ENCODE assay signal across 8 cellular contexts in the genomic region with DNA sequence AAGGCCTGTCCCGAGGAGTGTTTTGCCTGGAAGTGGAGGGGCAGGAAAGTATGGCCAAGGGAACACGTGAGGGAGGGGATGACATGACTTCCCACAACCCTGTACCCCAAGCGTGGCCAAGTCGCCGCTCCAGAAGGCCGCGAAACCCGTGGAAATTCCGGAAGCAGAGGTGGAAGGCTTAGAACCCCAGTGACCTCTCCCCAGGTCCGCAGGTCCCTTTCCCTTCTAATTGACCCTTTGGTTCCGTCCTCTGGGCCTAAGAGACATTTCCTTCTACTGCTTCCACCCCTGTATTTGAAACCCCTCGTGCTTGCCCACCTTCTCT. TPM values are rescaled to one million over a fixed set of nuclear protein-coding genes. Genes with fewer than 3 reads are reported as not detected.
A peak's percentile ranks its signal among the peaks of the same experiment; 100 is the strongest.
DNase-seq lines count a peak whose midpoint lies in the region; ATAC-seq, FAIRE-seq and TF ChIP-seq lines count a peak whose summit lies in the region.

No MANE protein-coding gene starts in this region.

- FAIRE-seq in pancreas (lab: Jason Lieb, UNC) = no peak

- POLR2A ChIA-PET in CD8-positive, alpha-beta memory T cell (lab: Charles Lee) = interaction anchor here (1.0 to 2.2 kb wide), 2 partner anchors 11 to 56 kb away, joined by 3 to 11 read pairs; a partner anchor contains a TSS
- POLR2A ChIA-PET in RWPE1 (lab: Yijun Ruan, JAX; ENCODE audit: low non-redundant PET) = interaction anchor here (1.0 kb wide), 1 partner anchor 141 kb away, joined by 6 read pairs; a partner anchor contains a TSS

- H3K9me3 Mint-ChIP-seq in CD8-positive, alpha-beta memory T cell = peaks cover 0 to 6% (median 3%) of the 10 kb centered on the region in 5 donors

- peaks cover 0 to 5% (median 4%) of the 10 kb centered on the region in 3 donors for H3K36me3 Mint-ChIP-seq in CD8-positive, alpha-beta memory T cell

- H3K9me3 ChIP-seq in CD8-positive, alpha-beta memory T cell (ENCODE audit: low read length) = no peaks in the 10 kb centered on the region
- H3K9me3 ChIP-seq in pancreas = no peaks in the 10 kb centered on the region

- H3K4me1 Mint-ChIP-seq in CD8-positive, alpha-beta memory T cell = peaks cover 0 to 17% (median 8%) of the 10 kb centered on the region in 3 donors

- peak overlapping the region; percentile 78 for H3K4me3 ChIP-seq in CD8-positive, alpha-beta memory T cell (ENCODE audit: low read length)
- H3K4me3 ChIP-seq in epithelial cell of proximal tubule (ENCODE audit: low read depth, low read length) = peak overlapping the region; percentile 86
- H3K4me3 ChIP-seq in pancreas = peak overlapping the region in 3 of 4 donors; percentile 83 to 100 (median 96)

- no peak for TF ChIP-seq CTCF in RWPE1 (conservative IDR thresholded peaks at IDR 0.05; ENCODE audit: low read depth)
- TF ChIP-seq CTCF in epithelial cell of proximal tubule (conservative IDR thresholded peaks at IDR 0.05; ENCODE audit: low read depth, low read length) = no peak
- TF ChIP-seq CTCF in pancreas (IDR thresholded peaks at IDR 0.05) = no peak

- intact Hi-C loops in pancreas (cut with DNase I) = no loop called here

- no peak for DNase-seq in CD8-positive, alpha-beta memory T cell
- DNase-seq in RWPE1 (ENCODE audit: low spot score) = no peak
- DNase-seq in epithelial cell of proximal tubule (ENCODE audit: low read depth) = no peak
- no peak for DNase-seq in pancreas
- DNase-seq in retina = no peak

- H3K36me3 ChIP-seq in CD8-positive, alpha-beta memory T cell (ENCODE audit: insufficient read depth, low read length) = no peaks in the 10 kb centered on the region
- H3K36me3 ChIP-seq in pancreas = no peaks in the 10 kb centered on the region

- WGBS in pancreas, 2 donors = 66 to 74% methylated on average over 12 of the region's 12 CpGs

- ATAC-seq in pancreas (no peak), HG03439 (IDR thresholded peaks at IDR 0.05; ENCODE audit: unreplicated experiment) (no peak), HG03460 (IDR thresholded peaks at IDR 0.05; ENCODE audit: unreplicated experiment) (no peak), GM21529 (IDR thresholded peaks at IDR 0.05; ENCODE audit: unreplicated experiment) (no peak)

- H3K4me1 ChIP-seq in CD8-positive, alpha-beta memory T cell (ENCODE audit: insufficient read depth, low read length) = peaks cover 37% of the 10 kb centered on the region
- H3K4me1 ChIP-seq in pancreas = peaks cover 14 to 31% (median 19%) of the 10 kb centered on the region in 3 donors

- CTCF ChIA-PET in CD8-positive, alpha-beta memory T cell (lab: Charles Lee) = interaction anchor here (1.0 to 2.0 kb wide), 3 partner anchors 27 to 67 kb away, joined by 3 to 8 read pairs (median 4); a partner anchor contains a TSS
- CTCF ChIA-PET in RWPE1 (lab: Yijun Ruan, JAX) = interaction anchor here (0.6 to 0.7 kb wide), 2 partner anchors 770 to 944 kb away, joined by 3 to 11 read pairs; no protein-coding TSS in a partner anchor

- H3K27me3 Mint-ChIP-seq in CD8-positive, alpha-beta memory T cell = peaks cover 3 to 6% of the 10 kb centered on the region in 2 donors

- peak overlapping the region; percentile 30 to 91 (median 82) for H3K27ac Mint-ChIP-seq in CD8-positive, alpha-beta memory T cell

- H3K27ac ChIP-seq in CD8-positive, alpha-beta memory T cell (ENCODE audit: low read depth, low read length) = peak overlapping the region; percentile 88
- H3K27ac ChIP-seq in RWPE1 (peak overlapping the region; percentile 94), pancreas (peak overlapping the region; percentile 72 to 92 (median 85))

- no peaks in the 10 kb centered on the region for H3K27me3 ChIP-seq in CD8-positive, alpha-beta memory T cell (ENCODE audit: insufficient read depth, low read length, poor library complexity, severe bottlenecking)
- no peaks in the 10 kb centered on the region for H3K27me3 ChIP-seq in pancreas

- peak overlapping the region in 5 of 7 donors; percentile 69 to 89 (median 81) for H3K4me3 Mint-ChIP-seq in CD8-positive, alpha-beta memory T cell

RNA-seq across cellular contexts. Expression of a gene that starts 0.5 kb away (rescaled TPM):
- total RNA-seq in CD8-positive, alpha-beta memory T cell = 10 to 100 TPM; 55.5 to 57.7 TPM
- 47.4 TPM for polyA plus RNA-seq in CD8-positive, alpha-beta memory T cell
- total RNA-seq in epithelial cell of proximal tubule (47.6 and 62.1 TPM in 2 replicates), pancreas (10 to 100 TPM; 11.4 to 24.4 (median 15.6) TPM)
- 10 to 100 TPM in 1 of 2 donors, 1 to 10 TPM in 1; 5.1 to 16.1 TPM for polyA plus RNA-seq in pancreas

RNA-seq across cellular contexts. Expression of a gene that starts 39.8 kb away (rescaled TPM):
- total RNA-seq in CD8-positive, alpha-beta memory T cell = under 1 TPM; 0.55 to 0.78 TPM
- polyA plus RNA-seq in CD8-positive, alpha-beta memory T cell = 0.26 TPM
- 0.81 and 2.0 TPM in 2 replicates for total RNA-seq in epithelial cell of proximal tubule
- 1 to 10 TPM in 3 of 6 donors, under 1 TPM in 3; 0.19 to 6.0 (median 0.99) TPM for total RNA-seq in pancreas
- polyA plus RNA-seq in pancreas = 1 to 10 TPM in 1 of 2 donors, under 1 TPM in 1; 0.87 to 2.2 TPM

RNA-seq across cellular contexts. Expression of a gene that starts 56.2 kb away (rescaled TPM):
- total RNA-seq in CD8-positive, alpha-beta memory T cell = 10 to 100 TPM; 34.2 to 36.6 TPM
- polyA plus RNA-seq in CD8-positive, alpha-beta memory T cell = 58.1 TPM
- 19.2 and 20.2 TPM in 2 replicates for total RNA-seq in epithelial cell of proximal tubule
- 10 to 100 TPM in 3 of 6 donors, 1 to 10 TPM in 3; 6.4 to 12.0 (median 10.2) TPM for total RNA-seq in pancreas
- polyA plus RNA-seq in pancreas = 10 to 100 TPM in 1 of 2 donors, 1 to 10 TPM in 1; 8.7 to 19.0 TPM
